In the genomic region with DNA sequence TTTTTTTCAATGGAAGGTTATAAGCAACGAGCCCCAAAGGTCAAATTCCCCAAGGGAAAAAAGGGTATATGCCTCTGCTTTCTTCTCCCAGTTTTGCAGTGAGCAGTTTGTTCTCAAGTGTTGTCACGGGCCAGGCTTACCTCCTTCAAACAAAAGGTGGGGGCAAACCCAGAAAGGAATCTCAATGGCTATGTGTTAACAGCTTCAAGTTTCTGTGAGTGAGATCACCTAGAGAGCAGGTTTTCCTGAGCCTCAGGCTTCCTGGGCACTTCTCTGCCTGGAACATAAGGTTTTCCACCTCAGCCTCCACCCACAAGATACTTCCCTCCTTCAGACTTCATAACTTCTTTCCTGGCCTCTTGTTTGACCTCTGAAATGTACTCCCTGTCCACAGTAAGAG, we compare ENCODE assay signal across 13 cellular contexts. TPM values are rescaled to one million over a fixed set of nuclear protein-coding genes. Genes with fewer than 3 reads are reported as not detected.
DNase-seq lines count a peak whose midpoint lies in the region; ATAC-seq, FAIRE-seq and TF ChIP-seq lines count a peak whose summit lies in the region.
"Had no signal": no experiment of that assay in that cellular context is flagged by ENCODE, and none has a peak within 500 bp of the region (broad histone marks: within the 10 kb centered on the region; RNA-seq: fewer than 3 reads in every experiment).

No MANE protein-coding gene starts in this region.

- peaks cover 23% of the 10 kb centered on the region for H3K4me1 ChIP-seq in GM23248 (ENCODE audit: insufficient read depth)
- H3K4me1 ChIP-seq in endodermal cell (ENCODE audit: control insufficient read depth, insufficient read depth, low read length) = peaks cover 23% of the 10 kb centered on the region
- no peaks in the 10 kb centered on the region for H3K4me1 ChIP-seq in pancreas

- no peak overlapping the region for H3K4me3 Mint-ChIP-seq in endodermal cell
- H3K4me3 Mint-ChIP-seq: natural killer cell had no signal

- no peaks in the 10 kb centered on the region for H4K20me1 ChIP-seq in GM23248 (ENCODE audit: insufficient read depth)

- in situ Hi-C loops in GM23248 (cut with MboI) = no loop called here

- DNase-seq in GM23248 (no peak), endodermal cell (peak; percentile 75), pancreas (no peak), NCI-H187 treated with DMSO at 0.1 percent for 48 hours (lab: John Stamatoyannopoulos, UW) (no peak)
- DNase-seq: activated CD4-positive, alpha-beta T cell treated with anti-CD3 and anti-CD28 coated beads for 1 hour; dermis blood vessel endothelial cell; natural killer cell had no signal

- TF ChIP-seq CTCF in endodermal cell (conservative IDR thresholded peaks at IDR 0.05) = no peak
- TF ChIP-seq CTCF in pancreas (IDR thresholded peaks at IDR 0.05) = no peak

- ATAC-seq in HG03039 (IDR thresholded peaks at IDR 0.05; ENCODE audit: unreplicated experiment) (no peak), GM21423 (IDR thresholded peaks at IDR 0.05; ENCODE audit: unreplicated experiment) (no peak), pancreas (no peak)
- ATAC-seq: HepG2 had no signal

- H3K36me3 ChIP-seq in GM23248 (ENCODE audit: low read depth) = no peaks in the 10 kb centered on the region
- H3K36me3 ChIP-seq in endodermal cell (ENCODE audit: control insufficient read depth, insufficient read depth, low read length) = no peaks in the 10 kb centered on the region
- H3K36me3 ChIP-seq in pancreas = no peaks in the 10 kb centered on the region

- no peak overlapping the region for H3K9ac ChIP-seq in GM23248
- no peak overlapping the region for H3K9ac ChIP-seq in endodermal cell (ENCODE audit: extremely low read depth, low read length, poor library complexity, severe bottlenecking)

- no peak overlapping the region for H3K4me2 ChIP-seq in GM23248 (ENCODE audit: unreplicated experiment)

- peaks cover 47% of the 10 kb centered on the region for H3K4me1 Mint-ChIP-seq in endodermal cell

- 71 to 73% methylated on average over 2 of the region's 2 CpGs for WGBS in GM23248 (ENCODE audit: low coverage in 1 of 2, low lambda C conversion rate in 2 of 2, missing lambda C conversion rate in 2 of 2), 2 experiments
- WGBS in endodermal cell (ENCODE audit: insufficient coverage in 1 of 2, insufficient read length in 1 of 2), 2 experiments = 31 to 33% methylated on average over 2 of the region's 2 CpGs
- 61 to 69% methylated on average over 2 of the region's 2 CpGs for WGBS in pancreas, 2 donors

- H3K27me3 ChIP-seq in GM23248 (replicated peaks; ENCODE audit: insufficient read depth) = no peaks in the 10 kb centered on the region
- H3K27me3 ChIP-seq in endodermal cell (ENCODE audit: control insufficient read depth, insufficient read depth, low read length, poor library complexity, severe bottlenecking) = no peaks in the 10 kb centered on the region
- no peaks in the 10 kb centered on the region for H3K27me3 ChIP-seq in layer of hippocampus (ENCODE audit: control insufficient read depth, insufficient read depth, low read length)
- no peaks in the 10 kb centered on the region for H3K27me3 ChIP-seq in pancreas

- H3K27ac Mint-ChIP-seq in endodermal cell = peak overlapping the region; percentile 72
- H3K27ac Mint-ChIP-seq: natural killer cell had no signal

- peaks cover 2% of the 10 kb centered on the region for H3K27me3 Mint-ChIP-seq in endodermal cell (ENCODE audit: insufficient read depth)

- intact Hi-C loops in pancreas (cut with DNase I) = no loop called here

- H3K27ac ChIP-seq in GM23248 (no peak overlapping the region), endodermal cell (ENCODE audit: low read depth, low read length) (no peak overlapping the region), layer of hippocampus (ENCODE audit: low read depth, low read length) (peak overlapping the region; percentile 35), skin epidermis (peak overlapping the region in 16 of 21 experiments; percentile 13 to 81 (median 42)), pancreas (no peak overlapping the region)

- H3K4me3 ChIP-seq in GM23248 = no peak overlapping the region
- H3K4me3 ChIP-seq in endodermal cell (ENCODE audit: low read length) = no peak overlapping the region
- no peak overlapping the region for H3K4me3 ChIP-seq in skin epidermis
- H3K4me3 ChIP-seq in pancreas = no peak overlapping the region

- H3K9me2 ChIP-seq in GM23248 (ENCODE audit: insufficient read depth) = no peaks in the 10 kb centered on the region

- H2AFZ ChIP-seq in GM23248 = peak overlapping the region; percentile 40; the same call in 1 of the 2 replicates

- H3F3A ChIP-seq in GM23248 (ENCODE audit: insufficient read depth) = peaks cover 16% of the 10 kb centered on the region

- no peaks in the 10 kb centered on the region for H3K9me3 Mint-ChIP-seq in endodermal cell
- H3K9me3 Mint-ChIP-seq: natural killer cell had no signal

- FAIRE-seq in pancreas (lab: Jason Lieb, UNC) = no peak
- FAIRE-seq: HepG2, small intestine had no signal

- no peaks in the 10 kb centered on the region for H3K36me3 Mint-ChIP-seq in endodermal cell (ENCODE audit: low read depth)
- H3K36me3 Mint-ChIP-seq: natural killer cell had no signal

- H3K9me3 ChIP-seq in GM23248 (ENCODE audit: low read depth) = no peaks in the 10 kb centered on the region
- no peaks in the 10 kb centered on the region for H3K9me3 ChIP-seq in endodermal cell (ENCODE audit: control insufficient read depth, low read length)
- H3K9me3 ChIP-seq in pancreas = no peaks in the 10 kb centered on the region

- no peaks in the 10 kb centered on the region for H3K79me2 ChIP-seq in GM23248 (ENCODE audit: insufficient read depth)

RNA-seq across cellular contexts. Expression of a gene that starts 38.2 kb away (rescaled TPM):
- 11.9 and 12.0 TPM in 2 replicates for total RNA-seq in GM23248 (2014; rRNA removed; shearing (Covaris generic))
- polyA plus RNA-seq in GM23248 (2016; fragmentation: Nextera tagmentation; extraction: Ambion mirVana) = 4.1 and 5.7 TPM in 2 replicates
- total RNA-seq in endodermal cell = 10 to 100 TPM; 37.1 to 42.4 TPM
- 17.1 TPM for polyA plus RNA-seq in endodermal cell (2013, experiment 1 of 2)
- polyA plus RNA-seq in endodermal cell (2013, experiment 2 of 2) = 15.8 TPM
- total RNA-seq in pancreas = 10 to 100 TPM; 11.5 to 26.9 (median 17.9) TPM
- polyA plus RNA-seq in pancreas = 10 to 100 TPM in 1 of 2 donors, 1 to 10 TPM in 1; 5.8 to 10.7 TPM

Comparison
In these comparisons a context has a peak if more than half of its experiments do, and no peak if none do; other contexts are left out.
1. H3K27ac ChIP-seq: peak in layer of hippocampus (single experiment) and skin epidermis (16 of 21); none in GM23248 (single experiment), endodermal cell (single experiment) and pancreas (0 of 4).